ENCODE assay signal across 27 cellular contexts in the genomic region with DNA sequence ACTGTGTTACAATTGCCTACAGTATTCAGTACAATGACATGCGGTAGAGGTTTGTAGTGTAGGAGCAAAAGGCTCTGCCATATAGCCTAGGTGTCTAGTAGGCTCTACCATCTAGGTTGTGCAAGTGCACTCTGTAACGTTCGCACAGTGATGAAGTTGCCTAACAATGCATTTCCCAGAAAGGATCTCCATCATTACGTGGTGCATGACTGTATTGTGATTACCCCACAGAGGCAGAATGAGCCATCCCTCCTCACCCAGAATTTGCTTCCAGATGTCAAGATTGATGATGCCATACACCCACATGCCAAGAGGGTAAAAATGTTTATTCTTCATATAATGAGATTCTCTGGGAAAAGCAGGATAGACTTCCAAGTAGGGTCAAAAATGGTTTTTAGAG.
A peak's percentile ranks its signal among the peaks of the same experiment; 100 is the strongest.
DNase-seq lines count a peak whose midpoint lies in the region; ATAC-seq and TF ChIP-seq lines count a peak whose summit lies in the region.
"Had no signal": no experiment of that assay in that cellular context is flagged by ENCODE, and none has a peak within 500 bp of the region (broad histone marks: within the 10 kb centered on the region; RNA-seq: fewer than 3 reads in every experiment).

No MANE protein-coding gene starts in this region.

- H3K27ac Mint-ChIP-seq in stimulated activated effector memory CD8-positive, alpha-beta T cell treated with anti-CD3 and anti-CD28 coated beads, Interleukin-12 subunit alpha, Interleukin-12 subunit beta, amount 100 ng/mL, for 72 hours: no peak overlapping the region
- H3K27ac Mint-ChIP-seq: CD4-positive, alpha-beta T cell; GM23338; H9; HFFc6; IgD-negative memory B cell had no signal

- no peaks in the 10 kb centered on the region for H3K36me3 ChIP-seq in HEK293 (ENCODE audit: control insufficient read depth in 2 of 2, insufficient read depth in 1 of 2, low read length in 2 of 2)
- H3K36me3 ChIP-seq: BLaER1 treated with 17β-estradiol and CSF1 and Interleukin-3, amounts not matched to agents 10 nM and 100 nM had no signal

- DNase-seq in NCI-H226: peak; percentile 9
- peak; percentile 21 for DNase-seq in fibroblast of gingiva (ENCODE audit: low read depth)
- no peak for DNase-seq in stimulated activated effector memory CD8-positive, alpha-beta T cell treated with anti-CD3 and anti-CD28 coated beads, Interleukin-12 subunit alpha, Interleukin-12 subunit beta, amount 100 ng/mL, for 72 hours (ENCODE audit: low spot score in 2 of 2)
- no peak for DNase-seq in activated CD4-positive, alpha-beta T cell treated with anti-CD3 and anti-CD28 coated beads for 1 hour
- DNase-seq in kidney glomerular epithelial cell (lab: John Stamatoyannopoulos, UW): no peak
- DNase-seq: AML-193; CD4-positive, alpha-beta T cell; DMS53; H9; HFFc6; NCI-H1105 treated with DMSO at 0.1 percent for 48 hours; NCI-H146; NCI-H1930; NCI-H2107; NCI-H446; NCI-H524 treated with DMSO at 0.1 percent for 48 hours; NCI-H82; NK-92 treated with Interleukin-12 subunit alpha and Interleukin-12 subunit beta, amount 100 ng/mL, for 24 hours; PC-3; SK-N-SH had no signal

- POLR2A ChIA-PET in HEK293 (lab: Yijun Ruan, JAX): no interaction called here

- no peaks in the 10 kb centered on the region for H3K4me1 Mint-ChIP-seq in stimulated activated effector memory CD8-positive, alpha-beta T cell treated with anti-CD3 and anti-CD28 coated beads, Interleukin-12 subunit alpha, Interleukin-12 subunit beta, amount 100 ng/mL, for 72 hours
- H3K4me1 Mint-ChIP-seq: GM23338, H9, IgD-negative memory B cell had no signal

- no peak overlapping the region for H3K4me3 Mint-ChIP-seq in stimulated activated effector memory CD8-positive, alpha-beta T cell treated with anti-CD3 and anti-CD28 coated beads, Interleukin-12 subunit alpha, Interleukin-12 subunit beta, amount 100 ng/mL, for 72 hours
- H3K4me3 Mint-ChIP-seq: CD4-positive, alpha-beta T cell; GM23338; H9; HFFc6; IgD-negative memory B cell had no signal

- H3K9me3 Mint-ChIP-seq in stimulated activated effector memory CD8-positive, alpha-beta T cell treated with anti-CD3 and anti-CD28 coated beads, Interleukin-12 subunit alpha, Interleukin-12 subunit beta, amount 100 ng/mL, for 72 hours: peaks cover 6% of the 10 kb centered on the region
- H3K9me3 Mint-ChIP-seq: HFFc6 had no signal

- H3K4me1 ChIP-seq in HEK293 (ENCODE audit: control insufficient read depth, insufficient read depth, low read length): no peaks in the 10 kb centered on the region
- H3K4me1 ChIP-seq: A549; BLaER1 treated with 17β-estradiol and CSF1 and Interleukin-3, amounts not matched to agents 10 nM and 100 nM had no signal

- peak; percentile 32 for ATAC-seq in stimulated activated effector memory CD8-positive, alpha-beta T cell treated with anti-CD3 and anti-CD28 coated beads, Interleukin-12 subunit alpha, Interleukin-12 subunit beta, amount 100 ng/mL, for 72 hours
- no peak for ATAC-seq in GM19328 (IDR thresholded peaks at IDR 0.05; ENCODE audit: unreplicated experiment)
- ATAC-seq: A549, GM23338, PC-3 had no signal

- H3K9me3 ChIP-seq in HEK293 (ENCODE audit: control insufficient read depth, insufficient read depth, low read depth, low read length): no peaks in the 10 kb centered on the region
- H3K9me3 ChIP-seq: A549, SK-N-SH had no signal

- no peak overlapping the region for H3K27ac ChIP-seq in HEK293 (ENCODE audit: extremely low read depth, low read depth, low read length)
- H3K27ac ChIP-seq: A549; BLaER1 treated with 17β-estradiol and CSF1 and Interleukin-3, amounts not matched to agents 10 nM and 100 nM; KMS-11 had no signal

- H3K4me3 ChIP-seq in HEK293 (ENCODE audit: low read depth, low read length): no peak overlapping the region
- H3K4me3 ChIP-seq: A549; BLaER1 treated with 17β-estradiol and CSF1 and Interleukin-3, amounts not matched to agents 10 nM and 100 nM; GM23338 had no signal

- TF ChIP-seq CTCF in HEK293 (tag by site-specific recombination; IDR thresholded peaks at IDR 0.05): no peak

- CTCF ChIA-PET in HEK293 (lab: Yijun Ruan, JAX): no interaction called here

- no peaks in the 10 kb centered on the region for H3K36me3 Mint-ChIP-seq in stimulated activated effector memory CD8-positive, alpha-beta T cell treated with anti-CD3 and anti-CD28 coated beads, Interleukin-12 subunit alpha, Interleukin-12 subunit beta, amount 100 ng/mL, for 72 hours
- H3K36me3 Mint-ChIP-seq: IgD-negative memory B cell had no signal

TF ChIP-seq in HEK293, 187 proteins besides CTCF, POLR2A, EP300 and RAD21:
- 0 out of 2 replicates have a peak, but pooled peaks have one; percentile 31 for TF ChIP-seq GLIS1 (tag by site-specific recombination; IDR thresholded peaks at IDR 0.05)
- no peak for TF ChIP-seq ZNF324 (tag by site-specific recombination; IDR thresholded peaks at IDR 0.05)
- TF ChIP-seq ZNF138 (tag by site-specific recombination; IDR thresholded peaks at IDR 0.05; ENCODE audit: borderline replicate concordance): no peak

Comparison
In these comparisons a context has a peak if more than half of its experiments do, and no peak if none do; other contexts are left out.
1. DNase-seq: peak in NCI-H226 (single experiment) and fibroblast of gingiva (single experiment); none in stimulated activated effector memory CD8-positive, alpha-beta T cell treated with anti-CD3 and anti-CD28 coated beads, Interleukin-12 subunit alpha, Interleukin-12 subunit beta, amount 100 ng/mL, for 72 hours (0 of 2), activated CD4-positive, alpha-beta T cell treated with anti-CD3 and anti-CD28 coated beads for 1 hour (single experiment) and kidney glomerular epithelial cell (single experiment).